2 cellular contexts compared by ENCODE assay signal in genomic region chr1:11273595-11274234, GRCh38.
TF ChIP-seq lines count a peak whose summit lies in the region.

No MANE protein-coding gene starts in this region.

TF ChIP-seq in K562, 482 proteins besides CTCF, POLR2A, EP300 and RAD21 (continued from another document and continues in another):
- TF ChIP-seq, protein P1, sequence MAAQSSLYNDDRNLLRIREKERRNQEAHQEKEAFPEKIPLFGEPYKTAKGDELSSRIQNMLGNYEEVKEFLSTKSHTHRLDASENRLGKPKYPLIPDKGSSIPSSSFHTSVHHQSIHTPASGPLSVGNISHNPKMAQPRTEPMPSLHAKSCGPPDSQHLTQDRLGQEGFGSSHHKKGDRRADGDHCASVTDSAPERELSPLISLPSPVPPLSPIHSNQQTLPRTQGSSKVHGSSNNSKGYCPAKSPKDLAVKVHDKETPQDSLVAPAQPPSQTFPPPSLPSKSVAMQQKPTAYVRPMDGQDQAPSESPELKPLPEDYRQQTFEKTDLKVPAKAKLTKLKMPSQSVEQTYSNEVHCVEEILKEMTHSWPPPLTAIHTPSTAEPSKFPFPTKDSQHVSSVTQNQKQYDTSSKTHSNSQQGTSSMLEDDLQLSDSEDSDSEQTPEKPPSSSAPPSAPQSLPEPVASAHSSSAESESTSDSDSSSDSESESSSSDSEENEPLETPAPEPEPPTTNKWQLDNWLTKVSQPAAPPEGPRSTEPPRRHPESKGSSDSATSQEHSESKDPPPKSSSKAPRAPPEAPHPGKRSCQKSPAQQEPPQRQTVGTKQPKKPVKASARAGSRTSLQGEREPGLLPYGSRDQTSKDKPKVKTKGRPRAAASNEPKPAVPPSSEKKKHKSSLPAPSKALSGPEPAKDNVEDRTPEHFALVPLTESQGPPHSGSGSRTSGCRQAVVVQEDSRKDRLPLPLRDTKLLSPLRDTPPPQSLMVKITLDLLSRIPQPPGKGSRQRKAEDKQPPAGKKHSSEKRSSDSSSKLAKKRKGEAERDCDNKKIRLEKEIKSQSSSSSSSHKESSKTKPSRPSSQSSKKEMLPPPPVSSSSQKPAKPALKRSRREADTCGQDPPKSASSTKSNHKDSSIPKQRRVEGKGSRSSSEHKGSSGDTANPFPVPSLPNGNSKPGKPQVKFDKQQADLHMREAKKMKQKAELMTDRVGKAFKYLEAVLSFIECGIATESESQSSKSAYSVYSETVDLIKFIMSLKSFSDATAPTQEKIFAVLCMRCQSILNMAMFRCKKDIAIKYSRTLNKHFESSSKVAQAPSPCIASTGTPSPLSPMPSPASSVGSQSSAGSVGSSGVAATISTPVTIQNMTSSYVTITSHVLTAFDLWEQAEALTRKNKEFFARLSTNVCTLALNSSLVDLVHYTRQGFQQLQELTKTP (IDR thresholded peaks at IDR 0.05; ENCODE audit: low read depth in 1 of 2, partially characterized antibody in 2 of 2) = no peak
- TF ChIP-seq PHB2 (IDR thresholded peaks at IDR 0.05; ENCODE audit: low read depth) (no peak), SUPT5H (IDR thresholded peaks at IDR 0.05) (0 out of 2 replicates have a peak, but pooled peaks have one; percentile 7), TCF3 (CRISPR knock-in tag; IDR thresholded peaks at IDR 0.05) (no peak), CUX1 (CRISPR knock-in tag; IDR thresholded peaks at IDR 0.05) (no peak), MXD1 (CRISPR knock-in tag; IDR thresholded peaks at IDR 0.05; ENCODE audit: borderline replicate concordance, poor library complexity, severe bottlenecking) (no peak), CGGBP1 (CRISPR knock-in tag; IDR thresholded peaks at IDR 0.05) (no peak)
- TF ChIP-seq, protein P2, sequence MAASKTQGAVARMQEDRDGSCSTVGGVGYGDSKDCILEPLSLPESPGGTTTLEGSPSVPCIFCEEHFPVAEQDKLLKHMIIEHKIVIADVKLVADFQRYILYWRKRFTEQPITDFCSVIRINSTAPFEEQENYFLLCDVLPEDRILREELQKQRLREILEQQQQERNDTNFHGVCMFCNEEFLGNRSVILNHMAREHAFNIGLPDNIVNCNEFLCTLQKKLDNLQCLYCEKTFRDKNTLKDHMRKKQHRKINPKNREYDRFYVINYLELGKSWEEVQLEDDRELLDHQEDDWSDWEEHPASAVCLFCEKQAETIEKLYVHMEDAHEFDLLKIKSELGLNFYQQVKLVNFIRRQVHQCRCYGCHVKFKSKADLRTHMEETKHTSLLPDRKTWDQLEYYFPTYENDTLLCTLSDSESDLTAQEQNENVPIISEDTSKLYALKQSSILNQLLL (CRISPR knock-in tag; IDR thresholded peaks at IDR 0.05; ENCODE audit: borderline replicate concordance) = no peak
- TF ChIP-seq, protein P3, sequence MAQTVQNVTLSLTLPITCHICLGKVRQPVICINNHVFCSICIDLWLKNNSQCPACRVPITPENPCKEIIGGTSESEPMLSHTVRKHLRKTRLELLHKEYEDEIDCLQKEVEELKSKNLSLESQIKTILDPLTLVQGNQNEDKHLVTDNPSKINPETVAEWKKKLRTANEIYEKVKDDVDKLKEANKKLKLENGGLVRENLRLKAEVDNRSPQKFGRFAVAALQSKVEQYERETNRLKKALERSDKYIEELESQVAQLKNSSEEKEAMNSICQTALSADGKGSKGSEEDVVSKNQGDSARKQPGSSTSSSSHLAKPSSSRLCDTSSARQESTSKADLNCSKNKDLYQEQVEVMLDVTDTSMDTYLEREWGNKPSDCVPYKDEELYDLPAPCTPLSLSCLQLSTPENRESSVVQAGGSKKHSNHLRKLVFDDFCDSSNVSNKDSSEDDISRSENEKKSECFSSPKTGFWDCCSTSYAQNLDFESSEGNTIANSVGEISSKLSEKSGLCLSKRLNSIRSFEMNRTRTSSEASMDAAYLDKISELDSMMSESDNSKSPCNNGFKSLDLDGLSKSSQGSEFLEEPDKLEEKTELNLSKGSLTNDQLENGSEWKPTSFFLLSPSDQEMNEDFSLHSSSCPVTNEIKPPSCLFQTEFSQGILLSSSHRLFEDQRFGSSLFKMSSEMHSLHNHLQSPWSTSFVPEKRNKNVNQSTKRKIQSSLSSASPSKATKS (CRISPR knock-in tag; IDR thresholded peaks at IDR 0.05) = no peak

TF ChIP-seq in HepG2, 621 proteins besides CTCF, POLR2A, EP300 and RAD21 (continued from another document and continues in another):
- TF ChIP-seq ZNF407 (CRISPR knock-in tag; IDR thresholded peaks at IDR 0.05; ENCODE audit: not compliant biosample characterization) = peak; percentile 43
- TF ChIP-seq, protein P4, sequence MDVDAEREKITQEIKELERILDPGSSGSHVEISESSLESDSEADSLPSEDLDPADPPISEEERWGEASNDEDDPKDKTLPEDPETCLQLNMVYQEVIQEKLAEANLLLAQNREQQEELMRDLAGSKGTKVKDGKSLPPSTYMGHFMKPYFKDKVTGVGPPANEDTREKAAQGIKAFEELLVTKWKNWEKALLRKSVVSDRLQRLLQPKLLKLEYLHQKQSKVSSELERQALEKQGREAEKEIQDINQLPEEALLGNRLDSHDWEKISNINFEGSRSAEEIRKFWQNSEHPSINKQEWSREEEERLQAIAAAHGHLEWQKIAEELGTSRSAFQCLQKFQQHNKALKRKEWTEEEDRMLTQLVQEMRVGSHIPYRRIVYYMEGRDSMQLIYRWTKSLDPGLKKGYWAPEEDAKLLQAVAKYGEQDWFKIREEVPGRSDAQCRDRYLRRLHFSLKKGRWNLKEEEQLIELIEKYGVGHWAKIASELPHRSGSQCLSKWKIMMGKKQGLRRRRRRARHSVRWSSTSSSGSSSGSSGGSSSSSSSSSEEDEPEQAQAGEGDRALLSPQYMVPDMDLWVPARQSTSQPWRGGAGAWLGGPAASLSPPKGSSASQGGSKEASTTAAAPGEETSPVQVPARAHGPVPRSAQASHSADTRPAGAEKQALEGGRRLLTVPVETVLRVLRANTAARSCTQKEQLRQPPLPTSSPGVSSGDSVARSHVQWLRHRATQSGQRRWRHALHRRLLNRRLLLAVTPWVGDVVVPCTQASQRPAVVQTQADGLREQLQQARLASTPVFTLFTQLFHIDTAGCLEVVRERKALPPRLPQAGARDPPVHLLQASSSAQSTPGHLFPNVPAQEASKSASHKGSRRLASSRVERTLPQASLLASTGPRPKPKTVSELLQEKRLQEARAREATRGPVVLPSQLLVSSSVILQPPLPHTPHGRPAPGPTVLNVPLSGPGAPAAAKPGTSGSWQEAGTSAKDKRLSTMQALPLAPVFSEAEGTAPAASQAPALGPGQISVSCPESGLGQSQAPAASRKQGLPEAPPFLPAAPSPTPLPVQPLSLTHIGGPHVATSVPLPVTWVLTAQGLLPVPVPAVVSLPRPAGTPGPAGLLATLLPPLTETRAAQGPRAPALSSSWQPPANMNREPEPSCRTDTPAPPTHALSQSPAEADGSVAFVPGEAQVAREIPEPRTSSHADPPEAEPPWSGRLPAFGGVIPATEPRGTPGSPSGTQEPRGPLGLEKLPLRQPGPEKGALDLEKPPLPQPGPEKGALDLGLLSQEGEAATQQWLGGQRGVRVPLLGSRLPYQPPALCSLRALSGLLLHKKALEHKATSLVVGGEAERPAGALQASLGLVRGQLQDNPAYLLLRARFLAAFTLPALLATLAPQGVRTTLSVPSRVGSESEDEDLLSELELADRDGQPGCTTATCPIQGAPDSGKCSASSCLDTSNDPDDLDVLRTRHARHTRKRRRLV (CRISPR knock-in tag; IDR thresholded peaks at IDR 0.05) = 0 out of 2 replicates have a peak, but pooled peaks have one; percentile 5
- 0 out of 2 replicates have a peak, but pooled peaks have one; percentile 9 for TF ChIP-seq SRY (CRISPR knock-in tag; IDR thresholded peaks at IDR 0.05)
- TF ChIP-seq ZNF414 (CRISPR knock-in tag; IDR thresholded peaks at IDR 0.05) = no peak
- 0 out of 2 replicates have a peak, but pooled peaks have one; percentile 16 for TF ChIP-seq PREB (CRISPR knock-in tag; IDR thresholded peaks at IDR 0.05)
- TF ChIP-seq SAP130 (CRISPR knock-in tag; IDR thresholded peaks at IDR 0.05; ENCODE audit: low read depth) = peak; percentile 18; the same call in 1 of the 2 replicates
- TF ChIP-seq, protein P5, sequence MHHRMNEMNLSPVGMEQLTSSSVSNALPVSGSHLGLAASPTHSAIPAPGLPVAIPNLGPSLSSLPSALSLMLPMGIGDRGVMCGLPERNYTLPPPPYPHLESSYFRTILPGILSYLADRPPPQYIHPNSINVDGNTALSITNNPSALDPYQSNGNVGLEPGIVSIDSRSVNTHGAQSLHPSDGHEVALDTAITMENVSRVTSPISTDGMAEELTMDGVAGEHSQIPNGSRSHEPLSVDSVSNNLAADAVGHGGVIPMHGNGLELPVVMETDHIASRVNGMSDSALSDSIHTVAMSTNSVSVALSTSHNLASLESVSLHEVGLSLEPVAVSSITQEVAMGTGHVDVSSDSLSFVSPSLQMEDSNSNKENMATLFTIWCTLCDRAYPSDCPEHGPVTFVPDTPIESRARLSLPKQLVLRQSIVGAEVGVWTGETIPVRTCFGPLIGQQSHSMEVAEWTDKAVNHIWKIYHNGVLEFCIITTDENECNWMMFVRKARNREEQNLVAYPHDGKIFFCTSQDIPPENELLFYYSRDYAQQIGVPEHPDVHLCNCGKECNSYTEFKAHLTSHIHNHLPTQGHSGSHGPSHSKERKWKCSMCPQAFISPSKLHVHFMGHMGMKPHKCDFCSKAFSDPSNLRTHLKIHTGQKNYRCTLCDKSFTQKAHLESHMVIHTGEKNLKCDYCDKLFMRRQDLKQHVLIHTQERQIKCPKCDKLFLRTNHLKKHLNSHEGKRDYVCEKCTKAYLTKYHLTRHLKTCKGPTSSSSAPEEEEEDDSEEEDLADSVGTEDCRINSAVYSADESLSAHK (CRISPR knock-in tag; IDR thresholded peaks at IDR 0.05; ENCODE audit: borderline replicate concordance) = no peak
- TF ChIP-seq ARNT (IDR thresholded peaks at IDR 0.05) = no peak
- peak; percentile 55 for TF ChIP-seq U2AF1 (optimal IDR thresholded peaks at IDR 0.05; ENCODE audit: low read depth, low read length)
- TF ChIP-seq, protein P6, sequence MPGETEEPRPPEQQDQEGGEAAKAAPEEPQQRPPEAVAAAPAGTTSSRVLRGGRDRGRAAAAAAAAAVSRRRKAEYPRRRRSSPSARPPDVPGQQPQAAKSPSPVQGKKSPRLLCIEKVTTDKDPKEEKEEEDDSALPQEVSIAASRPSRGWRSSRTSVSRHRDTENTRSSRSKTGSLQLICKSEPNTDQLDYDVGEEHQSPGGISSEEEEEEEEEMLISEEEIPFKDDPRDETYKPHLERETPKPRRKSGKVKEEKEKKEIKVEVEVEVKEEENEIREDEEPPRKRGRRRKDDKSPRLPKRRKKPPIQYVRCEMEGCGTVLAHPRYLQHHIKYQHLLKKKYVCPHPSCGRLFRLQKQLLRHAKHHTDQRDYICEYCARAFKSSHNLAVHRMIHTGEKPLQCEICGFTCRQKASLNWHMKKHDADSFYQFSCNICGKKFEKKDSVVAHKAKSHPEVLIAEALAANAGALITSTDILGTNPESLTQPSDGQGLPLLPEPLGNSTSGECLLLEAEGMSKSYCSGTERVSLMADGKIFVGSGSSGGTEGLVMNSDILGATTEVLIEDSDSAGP (CRISPR knock-in tag; IDR thresholded peaks at IDR 0.05; ENCODE audit: borderline replicate concordance) = peak; percentile 62; the same call in 1 of the 2 replicates
- peak; percentile 27 for TF ChIP-seq ZEB1 (IDR thresholded peaks at IDR 0.05; ENCODE audit: insufficient replicate concordance, low read depth)
